In genomic region chr17:78729636-78730035, GRCh38 we compare ENCODE assay signal across 15 cellular contexts. TPM values are rescaled to one million over a fixed set of nuclear protein-coding genes. Genes with fewer than 3 reads are reported as not detected.
A peak's percentile ranks its signal among the peaks of the same experiment; 100 is the strongest.
DNase-seq lines count a peak whose midpoint lies in the region; ATAC-seq and TF ChIP-seq lines count a peak whose summit lies in the region.
"Had no signal": no experiment of that assay in that cellular context is flagged by ENCODE, and none has a peak within 500 bp of the region (broad histone marks: within the 10 kb centered on the region; RNA-seq: fewer than 3 reads in every experiment).

No MANE protein-coding gene starts in this region.

- POLR2A ChIA-PET in activated CD4-positive, alpha-beta memory T cell treated with anti-CD3 and anti-CD28 coated beads for 36 hours (lab: Charles Lee): no interaction called here
- POLR2A ChIA-PET in naive thymus-derived CD4-positive, alpha-beta T cell (lab: Charles Lee): interaction anchor here (0.9 to 2.1 kb wide), 2 partner anchors 9 to 12 kb away, joined by 3 to 6 read pairs; no protein-coding TSS in a partner anchor

- CTCF ChIA-PET in activated CD4-positive, alpha-beta memory T cell treated with anti-CD3 and anti-CD28 coated beads for 36 hours (lab: Charles Lee): interaction anchor here (1.4 to 1.7 kb wide), 2 partner anchors 17 to 20 kb away, joined by 4 to 7 read pairs; no protein-coding TSS in a partner anchor
- CTCF ChIA-PET in naive thymus-derived CD4-positive, alpha-beta T cell (lab: Charles Lee): interaction anchor here (0.9 to 1.4 kb wide), 3 partner anchors 12 to 21 kb away, joined by 3 read pairs; no protein-coding TSS in a partner anchor

- H3K9me3 Mint-ChIP-seq in T-helper 2 cell treated with Interferon-gamma antibody and Interleukin-4, amounts not matched to agents 5 μg/mL and 100 μg/mL, for 36 hours: no peaks in the 10 kb centered on the region
- H3K9me3 Mint-ChIP-seq in activated CD4-positive, alpha-beta memory T cell treated with anti-CD3 and anti-CD28 coated beads for 36 hours: no peaks in the 10 kb centered on the region
- peaks cover 0 to 2% (median 0%) of the 10 kb centered on the region in 11 donors for H3K9me3 Mint-ChIP-seq in naive thymus-derived CD4-positive, alpha-beta T cell

- H3K4me1 ChIP-seq in naive thymus-derived CD4-positive, alpha-beta T cell (ENCODE audit: control insufficient read depth in 2 of 2, insufficient read depth in 2 of 2, low read length in 2 of 2): peaks cover 75 to 77% of the 10 kb centered on the region in 2 donors

- no peaks in the 10 kb centered on the region for H3K27me3 Mint-ChIP-seq in T-helper 2 cell treated with Interferon-gamma antibody and Interleukin-4, amounts not matched to agents 5 μg/mL and 100 μg/mL, for 36 hours (ENCODE audit: low read depth)
- no peaks in the 10 kb centered on the region for H3K27me3 Mint-ChIP-seq in activated CD4-positive, alpha-beta memory T cell treated with anti-CD3 and anti-CD28 coated beads for 36 hours
- H3K27me3 Mint-ChIP-seq in naive thymus-derived CD4-positive, alpha-beta T cell: no peaks in the 10 kb centered on the region

- peaks cover 70% of the 10 kb centered on the region for H3K4me1 Mint-ChIP-seq in T-helper 2 cell treated with Interferon-gamma antibody and Interleukin-4, amounts not matched to agents 5 μg/mL and 100 μg/mL, for 36 hours (ENCODE audit: low read depth)
- H3K4me1 Mint-ChIP-seq in activated CD4-positive, alpha-beta memory T cell treated with anti-CD3 and anti-CD28 coated beads for 36 hours (ENCODE audit: low read depth): peaks cover 90% of the 10 kb centered on the region
- peaks cover 79 to 94% (median 87%) of the 10 kb centered on the region in 7 donors for H3K4me1 Mint-ChIP-seq in naive thymus-derived CD4-positive, alpha-beta T cell

- H3K36me3 Mint-ChIP-seq in T-helper 2 cell treated with Interferon-gamma antibody and Interleukin-4, amounts not matched to agents 5 μg/mL and 100 μg/mL, for 36 hours (ENCODE audit: low read depth): peaks cover 27% of the 10 kb centered on the region
- H3K36me3 Mint-ChIP-seq in activated CD4-positive, alpha-beta memory T cell treated with anti-CD3 and anti-CD28 coated beads for 36 hours: peaks cover 20% of the 10 kb centered on the region
- peaks cover 0 to 18% (median 4%) of the 10 kb centered on the region in 5 donors for H3K36me3 Mint-ChIP-seq in naive thymus-derived CD4-positive, alpha-beta T cell

- peak overlapping the region; percentile 12 for H3K4me3 Mint-ChIP-seq in T-helper 2 cell treated with Interferon-gamma antibody and Interleukin-4, amounts not matched to agents 5 μg/mL and 100 μg/mL, for 36 hours
- peak overlapping the region; percentile 49 for H3K4me3 Mint-ChIP-seq in activated CD4-positive, alpha-beta memory T cell treated with anti-CD3 and anti-CD28 coated beads for 36 hours
- H3K4me3 Mint-ChIP-seq in naive thymus-derived CD4-positive, alpha-beta T cell: peak overlapping the region; percentile 48 to 88 (median 74)

- no peaks in the 10 kb centered on the region for H3K27me3 ChIP-seq in naive thymus-derived CD4-positive, alpha-beta T cell (ENCODE audit: control insufficient read depth in 2 of 2, insufficient read depth in 2 of 2, low read length in 2 of 2)
- H3K27me3 ChIP-seq: spleen had no signal

- no peak for DNase-seq in T-helper 2 cell treated with Interferon-gamma antibody and Interleukin-4, amounts not matched to agents 5 μg/mL and 100 μg/mL, for 36 hours (ENCODE audit: low spot score)
- DNase-seq in T-helper 2 cell (no peak), GM12865 (ENCODE audit: low read depth) (peak; percentile 59), GM10266 (ENCODE audit: extremely low spot score) (no peak), NCI-H226 (no peak)
- no peak for DNase-seq in activated CD4-positive, alpha-beta memory T cell treated with anti-CD3 and anti-CD28 coated beads for 36 hours
- DNase-seq in naive thymus-derived CD4-positive, alpha-beta T cell: no peak
- DNase-seq: Calu3, GF-D8, hypothalamus, left cardiac atrium, NCI-H1694 treated with DMSO at 0.1 percent for 48 hours, spleen had no signal

- no peak for TF ChIP-seq CTCF in GM12865 (IDR thresholded peaks at IDR 0.05; ENCODE audit: insufficient read depth, low read depth, low read length, missing control alignments)
- TF ChIP-seq CTCF in GM10266 (IDR thresholded peaks at IDR 0.05; ENCODE audit: control insufficient read depth, insufficient read depth, low read depth, missing control alignments): no peak

- H3K4me3 ChIP-seq in GM12865 (ENCODE audit: low read depth, low read length): peak overlapping the region; percentile 52
- H3K4me3 ChIP-seq in naive thymus-derived CD4-positive, alpha-beta T cell (ENCODE audit: low read length): peak overlapping the region; percentile 21
- H3K4me3 ChIP-seq: spleen had no signal

- no peaks in the 10 kb centered on the region for H3K9me3 ChIP-seq in naive thymus-derived CD4-positive, alpha-beta T cell (ENCODE audit: control insufficient read depth in 2 of 3, low read length in 3 of 3)
- H3K9me3 ChIP-seq: spleen had no signal

- peaks cover 0 to 3% (median 0%) of the 10 kb centered on the region in 3 experiments for H3K36me3 ChIP-seq in naive thymus-derived CD4-positive, alpha-beta T cell (ENCODE audit: control insufficient read depth in 2 of 3, insufficient read depth in 3 of 3, low read length in 3 of 3)

- H3K27ac Mint-ChIP-seq in T-helper 2 cell treated with Interferon-gamma antibody and Interleukin-4, amounts not matched to agents 5 μg/mL and 100 μg/mL, for 36 hours: no peak overlapping the region
- H3K27ac Mint-ChIP-seq in activated CD4-positive, alpha-beta memory T cell treated with anti-CD3 and anti-CD28 coated beads for 36 hours: peak overlapping the region; percentile 82
- peak overlapping the region; percentile 63 to 96 (median 82) for H3K27ac Mint-ChIP-seq in naive thymus-derived CD4-positive, alpha-beta T cell

- no peak for ATAC-seq in naive thymus-derived CD4-positive, alpha-beta T cell
- no peak for ATAC-seq in GM18517 (IDR thresholded peaks at IDR 0.05; ENCODE audit: unreplicated experiment)
- ATAC-seq: activated CD4-positive, CD25-positive, alpha-beta regulatory T cell treated with anti-CD3 and anti-CD28 coated beads, Interleukin-2, amount 50 U/mL, for 24 hours; left cardiac atrium had no signal

- intact Hi-C loops in activated CD4-positive, alpha-beta memory T cell treated with anti-CD3 and anti-CD28 coated beads for 36 hours (cut with micrococcal nuclease): no loop called here
- intact Hi-C loops in naive thymus-derived CD4-positive, alpha-beta T cell (cut with micrococcal nuclease): no loop called here

- peak overlapping the region; percentile 28 for H3K27ac ChIP-seq in naive thymus-derived CD4-positive, alpha-beta T cell (ENCODE audit: low read depth, low read length)

RNA-seq across cellular contexts. Expression of gene CYTH1, which starts 52.4 kb away (rescaled TPM):
- total RNA-seq in activated CD4-positive, alpha-beta memory T cell treated with anti-CD3 and anti-CD28 coated beads for 36 hours: 100 to 1,000 TPM; 184 to 204 TPM
- total RNA-seq in naive thymus-derived CD4-positive, alpha-beta T cell: 100 to 1,000 TPM; 297 to 452 (median 420) TPM
- polyA plus RNA-seq in naive thymus-derived CD4-positive, alpha-beta T cell: 100 to 1,000 TPM; 314 to 395 TPM

Comparison
In these comparisons a context has a peak if more than half of its experiments do, and no peak if none do; other contexts are left out.
1. H3K4me3 Mint-ChIP-seq: peak in every context shown above with its lines; median percentile 74 in naive thymus-derived CD4-positive, alpha-beta T cell; 49 in activated CD4-positive, alpha-beta memory T cell treated with anti-CD3 and anti-CD28 coated beads for 36 hours; 12 in T-helper 2 cell treated with Interferon-gamma antibody and Interleukin-4, amounts not matched to agents 5 μg/mL and 100 μg/mL, for 36 hours.